ENCODE assay signal across 18 cellular contexts in the genomic region with DNA sequence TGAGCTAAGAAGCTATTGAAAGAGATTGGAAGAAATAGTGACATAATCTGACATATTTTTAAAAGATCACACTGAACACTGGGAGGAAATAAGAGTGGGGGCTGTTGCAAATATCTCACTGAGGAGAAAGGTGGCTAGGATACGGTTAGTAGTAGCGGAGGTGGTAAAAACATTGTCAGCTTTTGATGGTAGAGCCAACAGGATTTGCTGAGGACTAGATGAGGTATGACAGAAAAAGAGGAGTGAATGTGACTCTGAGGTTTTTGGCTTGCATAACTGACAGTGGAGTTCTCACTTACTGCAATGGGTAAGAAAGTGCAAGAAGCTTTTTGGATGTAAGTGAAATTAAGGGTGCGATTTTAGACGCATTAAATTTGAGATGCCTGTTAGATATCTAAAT.
DNase-seq lines count a peak whose midpoint lies in the region; ATAC-seq, FAIRE-seq and TF ChIP-seq lines count a peak whose summit lies in the region.
"Had no signal": no experiment of that assay in that cellular context is flagged by ENCODE, and none has a peak within 500 bp of the region (broad histone marks: within the 10 kb centered on the region; RNA-seq: fewer than 3 reads in every experiment).

No MANE protein-coding gene starts in this region.

- intact Hi-C loops in Caco-2 (cut with micrococcal nuclease; ENCODE audit: unreplicated experiment) (no loop called here), Panc1 (cut with micrococcal nuclease; ENCODE audit: unreplicated experiment) (no loop called here), aorta (cut with DNase I) (no loop called here)

- no peaks in the 10 kb centered on the region for H3F3A ChIP-seq in smooth muscle cell (ENCODE audit: low read depth)

- no peaks in the 10 kb centered on the region for H3K36me3 ChIP-seq in Caco-2 (ENCODE audit: control insufficient read depth, insufficient read depth, low read length)
- H3K36me3 ChIP-seq in Panc1 (ENCODE audit: control insufficient read depth, insufficient read depth, low read length) = no peaks in the 10 kb centered on the region; the same call in 1 of the 2 replicates
- H3K36me3 ChIP-seq in keratinocyte (ENCODE audit: control insufficient read depth in 2 of 2, extremely low read depth in 1 of 2, insufficient read depth in 2 of 2, low read length in 2 of 2) = no peaks in the 10 kb centered on the region
- H3K36me3 ChIP-seq in smooth muscle cell (ENCODE audit: low read depth) = no peaks in the 10 kb centered on the region
- no peaks in the 10 kb centered on the region for H3K36me3 ChIP-seq in aorta (ENCODE audit: control insufficient read depth in 1 of 2, insufficient read depth in 2 of 2, low read length in 1 of 2)
- H3K36me3 ChIP-seq: BLaER1 treated with 17β-estradiol and CSF1 and Interleukin-3, amounts not matched to agents 10 nM and 100 nM had no signal

- no peak overlapping the region for H3K4me3 Mint-ChIP-seq in Caco-2 (ENCODE audit: unreplicated experiment)
- H3K4me3 Mint-ChIP-seq in type B pancreatic cell = no peak overlapping the region
- H3K4me3 Mint-ChIP-seq: B cell; CD8-positive, alpha-beta T cell had no signal

- FAIRE-seq in keratinocyte (lab: Jason Lieb, UNC) = no peak
- FAIRE-seq: GM12878, GM19239, H54, HTR-8/SVneo had no signal

- H3K36me3 Mint-ChIP-seq in Caco-2 (ENCODE audit: insufficient read depth, unreplicated experiment) = no peaks in the 10 kb centered on the region
- H3K36me3 Mint-ChIP-seq in type B pancreatic cell = no peaks in the 10 kb centered on the region
- H3K36me3 Mint-ChIP-seq: CD8-positive, alpha-beta T cell had no signal

- H3K27me3 ChIP-seq in Caco-2 (replicated peaks; ENCODE audit: control insufficient read depth, insufficient read depth, low read length) = no peaks in the 10 kb centered on the region
- no peaks in the 10 kb centered on the region for H3K27me3 ChIP-seq in Panc1 (ENCODE audit: control insufficient read depth, insufficient read depth, low read length)
- H3K27me3 ChIP-seq in keratinocyte (ENCODE audit: control insufficient read depth, extremely low read depth, insufficient read depth, low read length) = no peaks in the 10 kb centered on the region
- no peaks in the 10 kb centered on the region for H3K27me3 ChIP-seq in smooth muscle cell (ENCODE audit: low read depth)
- no peaks in the 10 kb centered on the region for H3K27me3 ChIP-seq in aorta (ENCODE audit: control insufficient read depth in 1 of 2, insufficient read depth in 2 of 2, low read length in 1 of 2)
- H3K27me3 ChIP-seq: BLaER1 treated with 17β-estradiol and CSF1 and Interleukin-3, amounts not matched to agents 10 nM and 100 nM had no signal

- H3K9me3 Mint-ChIP-seq in Caco-2 (ENCODE audit: unreplicated experiment) (peaks cover 13% of the 10 kb centered on the region), type B pancreatic cell (peaks cover 7% of the 10 kb centered on the region)

- dilution Hi-C loops in keratinocyte (cut with MboI; ENCODE audit: extremely low pct_ligation_motif_present, low sequenced_read_pairs) = no loop called here

- H4K20me1 ChIP-seq in keratinocyte (ENCODE audit: control insufficient read depth, extremely low read depth, insufficient read depth, low read length) (no peaks in the 10 kb centered on the region), smooth muscle cell (ENCODE audit: low read depth) (no peaks in the 10 kb centered on the region)
- H4K20me1 ChIP-seq: BLaER1 treated with 17β-estradiol and CSF1 and Interleukin-3, amounts not matched to agents 10 nM and 100 nM had no signal

- in situ Hi-C loops in Panc1 (cut with HindIII; ENCODE audit: low pct_unique_long_range_greater_than_20kb, low sequenced_read_pairs) = no loop called here

- H3K9me3 ChIP-seq in Caco-2 (peaks cover 10% of the 10 kb centered on the region), Panc1 (ENCODE audit: control insufficient read depth, insufficient read depth, low read depth, low read length) (no peaks in the 10 kb centered on the region), keratinocyte (ENCODE audit: control insufficient read depth, low read depth, low read length) (no peaks in the 10 kb centered on the region), smooth muscle cell (replicated peaks; ENCODE audit: low read depth) (no peaks in the 10 kb centered on the region), aorta (ENCODE audit: control insufficient read depth, low read length) (no peaks in the 10 kb centered on the region)

- ATAC-seq in Panc1 (no peak), aorta (ENCODE audit: low FRiP score) (no peak)
- ATAC-seq: CD8-positive, alpha-beta T cell; GM12878 had no signal

- H3K9me1 ChIP-seq in keratinocyte (ENCODE audit: control insufficient read depth, extremely low read depth, insufficient read depth, low read length) = no peaks in the 10 kb centered on the region

- H3K27me3 Mint-ChIP-seq in Caco-2 (ENCODE audit: insufficient read depth, unreplicated experiment) (no peaks in the 10 kb centered on the region), type B pancreatic cell (no peaks in the 10 kb centered on the region)
- H3K27me3 Mint-ChIP-seq: B cell had no signal

- H3K4me1 ChIP-seq in Caco-2 (peaks cover 50% of the 10 kb centered on the region), Panc1 (ENCODE audit: control insufficient read depth, insufficient read depth, low read length) (no peaks in the 10 kb centered on the region; the same call in 1 of the 2 replicates), keratinocyte (ENCODE audit: control insufficient read depth, extremely low read depth, insufficient read depth, low read length) (peaks cover 18% of the 10 kb centered on the region), smooth muscle cell (ENCODE audit: low read depth) (no peaks in the 10 kb centered on the region), aorta (ENCODE audit: control insufficient read depth in 1 of 2, insufficient read depth in 2 of 2, low read length in 2 of 2) (no peaks in the 10 kb centered on the region)
- H3K4me1 ChIP-seq: BLaER1 treated with 17β-estradiol and CSF1 and Interleukin-3, amounts not matched to agents 10 nM and 100 nM had no signal

- no TSS peak for BruUV-seq in Caco-2 (replicated peaks; lab: Mats Ljungman, UMichigan)
- no TSS peak for BruUV-seq in Panc1 (replicated peaks; lab: Mats Ljungman, UMichigan)

- 94% methylated on average over 4 of the region's 4 CpGs for WGBS in smooth muscle cell (ENCODE audit: low lambda C conversion rate)
- 70 to 92% methylated on average over 4 of the region's 4 CpGs for WGBS in aorta, 2 donors

- no peaks in the 10 kb centered on the region for H3K79me2 ChIP-seq in keratinocyte (ENCODE audit: control insufficient read depth, insufficient read depth, low read length)
- H3K79me2 ChIP-seq in smooth muscle cell (ENCODE audit: low read depth) = no peaks in the 10 kb centered on the region

- H2AFZ ChIP-seq in keratinocyte (ENCODE audit: control insufficient read depth, low read length) (no peak overlapping the region), smooth muscle cell (ENCODE audit: low read depth) (peak overlapping the region; percentile 32)

- POLR2A ChIA-PET in Caco-2 (lab: Charles Lee) (no interaction called here), Panc1 (lab: Charles Lee) (no interaction called here)

- TF ChIP-seq CTCF in Caco-2 (IDR thresholded peaks at IDR 0.05; ENCODE audit: insufficient read depth in 1 of 2, low read depth in 1 of 2, low read length in 1 of 2, severe bottlenecking in 1 of 2, unreplicated experiment in 1 of 2) (no peak), Panc1 (IDR thresholded peaks at IDR 0.05) (no peak), keratinocyte (optimal IDR thresholded peaks at IDR 0.05 in 1 of 3, IDR thresholded peaks at IDR 0.05 in 1 of 3, conservative IDR thresholded peaks at IDR 0.05 in 1 of 3; ENCODE audit: extremely low read depth in 1 of 3, insufficient read depth in 2 of 3, low read length in 3 of 3) (no peak), smooth muscle cell (IDR thresholded peaks at IDR 0.05; ENCODE audit: borderline replicate concordance, insufficient read depth, poor library complexity, severe bottlenecking) (no peak), type B pancreatic cell (conservative IDR thresholded peaks at IDR 0.05) (no peak)

- H3K27ac Mint-ChIP-seq in Caco-2 (ENCODE audit: unreplicated experiment) (peak overlapping the region; percentile 2), type B pancreatic cell (no peak overlapping the region)
- H3K27ac Mint-ChIP-seq: B cell; CD8-positive, alpha-beta T cell had no signal

- H3K4me3 ChIP-seq in Caco-2 (ENCODE audit: low read depth, low read length) = no peak overlapping the region
- H3K4me3 ChIP-seq in Panc1 (ENCODE audit: low read depth in 2 of 2, low read length in 2 of 2) = no peak overlapping the region
- H3K4me3 ChIP-seq in keratinocyte (ENCODE audit: control insufficient read depth in 2 of 3, extremely low read depth in 1 of 3, insufficient read depth in 2 of 3, low read depth in 1 of 3, low read length in 3 of 3) = no peak overlapping the region
- no peak overlapping the region for H3K4me3 ChIP-seq in smooth muscle cell
- H3K4me3 ChIP-seq in aorta (ENCODE audit: low read length in 2 of 2) = no peak overlapping the region
- H3K4me3 ChIP-seq: BLaER1 treated with 17β-estradiol and CSF1 and Interleukin-3, amounts not matched to agents 10 nM and 100 nM; GM12878 had no signal

- no peak for DNase-seq in Caco-2
- no peak for DNase-seq in Panc1 (ENCODE audit: low read depth, low spot score)
- DNase-seq in keratinocyte (ENCODE audit: low read depth, low spot score) = no peak
- no peak for DNase-seq in smooth muscle cell (lab: John Stamatoyannopoulos, UW; ENCODE audit: unreplicated experiment)
- no peak for DNase-seq in type B pancreatic cell (ENCODE audit: extremely low spot score, unreplicated experiment)
- no peak for DNase-seq in aorta
- DNase-seq: CD8-positive, alpha-beta T cell; DMS 273 treated with DMSO at 0.1 percent for 48 hours; DMS53; DND-41; EL; HCEC 1CT had no signal

- no peak overlapping the region for H3K9ac ChIP-seq in keratinocyte (ENCODE audit: control insufficient read depth, extremely low read depth, insufficient read depth, low read length)
- H3K9ac ChIP-seq in smooth muscle cell (ENCODE audit: low read depth) = no peak overlapping the region
- H3K9ac ChIP-seq: BLaER1 treated with 17β-estradiol and CSF1 and Interleukin-3, amounts not matched to agents 10 nM and 100 nM had no signal

- CTCF ChIA-PET in Caco-2 (lab: Charles Lee) = interaction anchor here (0.8 to 0.9 kb wide), 2 partner anchors 9 to 56 kb away, joined by 3 to 4 read pairs; no protein-coding TSS in a partner anchor
- CTCF ChIA-PET in Panc1 (lab: Charles Lee) = no interaction called here

- peak overlapping the region; percentile 40 for H3K4me2 ChIP-seq in keratinocyte (ENCODE audit: control insufficient read depth, extremely low read depth, insufficient read depth, low read depth, low read length)
- no peak overlapping the region for H3K4me2 ChIP-seq in smooth muscle cell
- H3K4me2 ChIP-seq: BLaER1 treated with 17β-estradiol and CSF1 and Interleukin-3, amounts not matched to agents 10 nM and 100 nM had no signal

- peak overlapping the region; percentile 9; the same call in 1 of the 2 replicates for H3K27ac ChIP-seq in Panc1 (ENCODE audit: low read length)
- H3K27ac ChIP-seq in keratinocyte (ENCODE audit: control insufficient read depth, insufficient read depth, low read length) = no peak overlapping the region
- H3K27ac ChIP-seq in smooth muscle cell (ENCODE audit: low read depth) = no peak overlapping the region
- no peak overlapping the region for H3K27ac ChIP-seq in aorta (ENCODE audit: low read depth in 1 of 2, low read length in 2 of 2)
- H3K27ac ChIP-seq: BLaER1 treated with 17β-estradiol and CSF1 and Interleukin-3, amounts not matched to agents 10 nM and 100 nM had no signal

- peaks cover 29% of the 10 kb centered on the region for H3K4me1 Mint-ChIP-seq in Caco-2 (ENCODE audit: low read depth, unreplicated experiment)
- H3K4me1 Mint-ChIP-seq in type B pancreatic cell (ENCODE audit: unreplicated experiment) = peaks cover 6% of the 10 kb centered on the region
- H3K4me1 Mint-ChIP-seq: B cell had no signal
